Comparison of ENCODE assay signal across 7 cellular contexts in genomic region chr4:188405071-188405835, GRCh38.
DNase-seq lines count a peak whose midpoint lies in the region; ATAC-seq and TF ChIP-seq lines count a peak whose summit lies in the region.
"Not testable (repeated sequence)": the region's sequence is repeated elsewhere in the genome, so short reads cannot be mapped to it uniquely, and the experiment has no call there.

No MANE protein-coding gene starts in this region.

- not testable (repeated sequence) for H4K20me1 ChIP-seq in PC-3 (ENCODE audit: low read length)

- not testable (repeated sequence) for TF ChIP-seq CTCF in AG10803 (conservative IDR thresholded peaks at IDR 0.05; ENCODE audit: low read length); PC-3 (conservative IDR thresholded peaks at IDR 0.05; ENCODE audit: low read depth, low read length); cardiac fibroblast (IDR thresholded peaks at IDR 0.05; ENCODE audit: low read depth, low read length); fibroblast of the aortic adventitia (IDR thresholded peaks at IDR 0.05; ENCODE audit: insufficient read depth, low read length)

- POLR2A ChIA-PET in PC-3 (lab: Charles Lee; ENCODE audit: unreplicated experiment) = not testable (repeated sequence)

- not testable (repeated sequence) for H3K79me2 ChIP-seq in PC-3 (ENCODE audit: low read length)

- not testable (repeated sequence) for H3K4me1 ChIP-seq in PC-3 (ENCODE audit: insufficient read depth, low read length)

- intact Hi-C loops in PC-3 (cut with micrococcal nuclease) = not testable (repeated sequence)

- H2AFZ ChIP-seq in PC-3 (ENCODE audit: low read length) = not testable (repeated sequence)

- H3K27me3 ChIP-seq in PC-3 (ENCODE audit: low read length) = not testable (repeated sequence)

- not testable (repeated sequence) for BruUV-seq in PC-3 (replicated peaks; lab: Mats Ljungman, UMichigan)

- H3K4me3 ChIP-seq in AG10803 (ENCODE audit: low read length); PC-3 (ENCODE audit: low read length); cardiac fibroblast (replicated peaks in 1 of 2; ENCODE audit: low read depth in 2 of 2, low read length in 2 of 2); fibroblast of the aortic adventitia (ENCODE audit: low read depth, low read length): not testable (repeated sequence)

- H3K36me3 ChIP-seq in PC-3 (ENCODE audit: low read depth, low read length) = not testable (repeated sequence)

- CTCF ChIA-PET in PC-3 (lab: Charles Lee) = not testable (repeated sequence)

- H3K27ac ChIP-seq in PC-3 (ENCODE audit: low read length) = peak overlapping the region; percentile 62

- H3K9me3 ChIP-seq in PC-3 (ENCODE audit: low read length) = not testable (repeated sequence)

- not testable (repeated sequence) for ATAC-seq in PC-3

- not testable (repeated sequence) for H3K4me2 ChIP-seq in PC-3 (ENCODE audit: low read length)

- DNase-seq in AG10803 (ENCODE audit: low read depth) (peak; percentile 61), HCEC 1CT (peak; percentile 6), PC-3 (peak; percentile 29), amniotic epithelial cell (ENCODE audit: low read depth) (peak; percentile 55), cardiac fibroblast (ENCODE audit: low read depth in 2 of 2) (peak; percentile 72 to 96), fibroblast of the aortic adventitia (ENCODE audit: low read depth) (peak; percentile 7), renal cortical epithelial cell (ENCODE audit: low read depth) (peak; percentile 26)

- not testable (repeated sequence) for H3F3A ChIP-seq in PC-3 (ENCODE audit: low read length, unreplicated experiment)

- H3K9me2 ChIP-seq in PC-3 (replicated peaks; ENCODE audit: low read length) = not testable (repeated sequence)

- not testable (repeated sequence) for H3K9ac ChIP-seq in PC-3 (ENCODE audit: low read length)

Comparison
In these comparisons a context has a peak if more than half of its experiments do, and no peak if none do; other contexts are left out.
1. DNase-seq: peak in every context shown above with its lines; median percentile 84 in cardiac fibroblast; 61 in AG10803; 55 in amniotic epithelial cell; 29 in PC-3; 26 in renal cortical epithelial cell; 7 in fibroblast of the aortic adventitia; 6 in HCEC 1CT.